Comparison of ENCODE assay signal across 19 cellular contexts in genomic region chr2:238739668-238740067, GRCh38.
"Had no signal": no experiment of that assay in that cellular context is flagged by ENCODE, and none has a peak within 500 bp of the region (broad histone marks: within the 10 kb centered on the region; RNA-seq: fewer than 3 reads in every experiment).

No MANE protein-coding gene starts in this region.

- DNase-seq: activated CD4-positive, CD25-positive, alpha-beta regulatory T cell treated with anti-CD3 and anti-CD28 coated beads, Interleukin-2, amount 50 U/mL, for 72 hours; activated T-cell treated with anti-CD3 and anti-CD28 coated beads for 4 hours; effector CD8-positive, alpha-beta T cell; foreskin melanocyte; glutamatergic neuron; hypothalamus; kidney glomerular epithelial cell; left ventricle myocardium inferior; mammary epithelial cell; midbrain; occipital lobe; posterior cingulate gyrus; sigmoid colon; stimulated activated CD4-positive, alpha-beta T cell treated with anti-CD3 and anti-CD28 coated beads, Interleukin-4, amount 100 ng/mL, for 4 hours; stimulated activated naive B cell treated with anti-CD40 and anti-IgM and Interleukin-4, amounts not matched to agents 10 μg/mL and 1 μg/mL and 100 μg/mL, for 72 hours; upper lobe of right lung had no signal

- H3K27ac ChIP-seq: cardiac muscle cell, left ventricle myocardium inferior, sigmoid colon, thoracic aorta, upper lobe of right lung had no signal

- H3K4me3 ChIP-seq: cardiac muscle cell, left ventricle myocardium inferior, sigmoid colon, thoracic aorta, upper lobe of right lung had no signal

- H3K4me1 ChIP-seq: left ventricle myocardium inferior, upper lobe of right lung had no signal

- H3K9me3 ChIP-seq: sigmoid colon, upper lobe of right lung had no signal

- H3K36me3 ChIP-seq: cardiac muscle cell, left ventricle myocardium inferior, sigmoid colon, thoracic aorta, upper lobe of right lung had no signal

- ATAC-seq: stimulated activated naive B cell treated with anti-CD40 and anti-IgM and Interleukin-4, amounts not matched to agents 10 μg/mL and 1 μg/mL and 100 μg/mL, for 72 hours; upper lobe of right lung had no signal

- FAIRE-seq: endothelial cell of umbilical vein had no signal

- H3K27me3 ChIP-seq: cardiac muscle cell, sigmoid colon, upper lobe of right lung had no signal
